Comparison of ENCODE assay signal across 22 cellular contexts in the genomic region with DNA sequence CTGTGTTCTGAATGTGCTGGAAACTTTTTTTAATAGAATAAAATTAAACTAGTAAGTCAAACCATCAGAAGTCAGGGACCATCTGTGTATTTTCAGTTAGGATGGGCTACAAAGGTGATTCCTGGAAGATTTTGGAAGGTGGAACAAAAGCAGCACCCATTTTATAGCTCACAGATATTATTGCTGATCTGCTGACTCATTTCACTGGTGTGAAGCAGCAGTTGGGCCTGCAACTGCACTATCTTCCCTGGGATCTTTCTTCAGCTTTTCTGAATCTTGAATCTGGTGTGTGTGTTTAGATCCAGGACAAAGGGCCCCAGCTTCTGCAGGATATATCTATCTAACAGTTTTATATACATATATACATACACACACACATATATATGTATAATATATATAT.
"Had no signal": no experiment of that assay in that cellular context is flagged by ENCODE, and none has a peak within 500 bp of the region (broad histone marks: within the 10 kb centered on the region; RNA-seq: fewer than 3 reads in every experiment).

No MANE protein-coding gene starts in this region.

- ATAC-seq: left lobe of liver; natural killer cell; right lobe of liver; stimulated activated naive B cell treated with anti-CD40 and anti-IgM and Interleukin-4, amounts not matched to agents 10 μg/mL and 1 μg/mL and 100 μg/mL, for 72 hours; upper lobe of right lung had no signal

- H3K4me3 ChIP-seq: coronary artery, esophagus squamous epithelium, lung, right lobe of liver, suprapubic skin, transverse colon, upper lobe of right lung, uterus had no signal

- FAIRE-seq: endothelial cell of umbilical vein, frontal cortex, kidney, small intestine had no signal

- H3K9me3 ChIP-seq: neutrophil, right lobe of liver, upper lobe of right lung had no signal

- H3K4me1 ChIP-seq: parathyroid adenoma, right lobe of liver, suprapubic skin, transverse colon, upper lobe of right lung, uterus had no signal

- DNase-seq: dermis blood vessel endothelial cell; effector memory CD4-positive, alpha-beta T cell; esophagus squamous epithelium; head of caudate nucleus; kidney; natural killer cell; right lobe of liver; small intestine; stimulated activated CD4-positive, alpha-beta T cell treated with anti-CD3 and anti-CD28 coated beads, Interleukin-15, amount 100 ng/mL, for 24 hours; stimulated activated CD4-positive, alpha-beta T cell treated with anti-CD3 and anti-CD28 coated beads, Interleukin-2, amount 100 ng/mL, for 48 hours; stimulated activated naive B cell treated with anti-CD40 and anti-IgM and Interleukin-4, amounts not matched to agents 10 μg/mL and 1 μg/mL and 100 μg/mL, for 72 hours; transverse colon; upper lobe of right lung; uterus had no signal

- H2AFZ ChIP-seq: parathyroid adenoma had no signal

- H3K27ac ChIP-seq: coronary artery, esophagus squamous epithelium, neutrophil, parathyroid adenoma, right lobe of liver, suprapubic skin, transverse colon, upper lobe of right lung, uterus had no signal

- H3K9ac ChIP-seq: parathyroid adenoma had no signal

- H3K79me2 ChIP-seq: parathyroid adenoma had no signal

- H3K36me3 ChIP-seq: esophagus squamous epithelium, neutrophil, right lobe of liver, suprapubic skin, transverse colon, upper lobe of right lung, uterus had no signal

- H3K27me3 ChIP-seq: neutrophil, right lobe of liver, transverse colon, uterus had no signal
